Comparison of ENCODE assay signal across 17 cellular contexts in genomic region chr4:37733230-37733904, GRCh38.
"Had no signal": no experiment of that assay in that cellular context is flagged by ENCODE, and none has a peak within 500 bp of the region (broad histone marks: within the 10 kb centered on the region; RNA-seq: fewer than 3 reads in every experiment).

No MANE protein-coding gene starts in this region.

- DNase-seq: cortex of kidney; dorsolateral prefrontal cortex; effector memory CD8-positive, alpha-beta T cell; glutamatergic neuron; immature natural killer cell; mammary epithelial cell; naive thymus-derived CD8-positive, alpha-beta T cell; posterior cingulate gyrus; stimulated activated CD4-positive, alpha-beta T cell treated with anti-CD3 and anti-CD28 coated beads, Interleukin-2, amount 100 ng/mL, for 48 hours; stimulated activated naive CD4-positive, alpha-beta T cell treated with Interleukin-2 at 50 U/mL for 16 hours; tibial artery; upper lobe of right lung had no signal

- H3K36me3 ChIP-seq: esophagus muscularis mucosa, gastroesophageal sphincter, tibial artery, upper lobe of right lung, vagina had no signal

- H3K27me3 ChIP-seq: dorsolateral prefrontal cortex, esophagus muscularis mucosa, gastroesophageal sphincter, tibial artery, upper lobe of right lung, vagina had no signal

- H3K4me1 ChIP-seq: esophagus muscularis mucosa, gastroesophageal sphincter, tibial artery, vagina had no signal

- H3K4me3 ChIP-seq: dorsolateral prefrontal cortex, esophagus muscularis mucosa, gastroesophageal sphincter, smooth muscle cell, tibial artery, upper lobe of right lung, vagina had no signal

- ATAC-seq: effector memory CD8-positive, alpha-beta T cell; gastroesophageal sphincter; naive thymus-derived CD8-positive, alpha-beta T cell; upper lobe of right lung had no signal

- H3K9me3 ChIP-seq: esophagus muscularis mucosa, gastroesophageal sphincter, tibial artery, upper lobe of right lung, vagina had no signal

- H3K27ac ChIP-seq: dorsolateral prefrontal cortex, epithelial cell of prostate, esophagus muscularis mucosa, gastroesophageal sphincter, tibial artery, upper lobe of right lung, vagina had no signal
